Comparison of ENCODE assay signal across 23 cellular contexts in the genomic region with DNA sequence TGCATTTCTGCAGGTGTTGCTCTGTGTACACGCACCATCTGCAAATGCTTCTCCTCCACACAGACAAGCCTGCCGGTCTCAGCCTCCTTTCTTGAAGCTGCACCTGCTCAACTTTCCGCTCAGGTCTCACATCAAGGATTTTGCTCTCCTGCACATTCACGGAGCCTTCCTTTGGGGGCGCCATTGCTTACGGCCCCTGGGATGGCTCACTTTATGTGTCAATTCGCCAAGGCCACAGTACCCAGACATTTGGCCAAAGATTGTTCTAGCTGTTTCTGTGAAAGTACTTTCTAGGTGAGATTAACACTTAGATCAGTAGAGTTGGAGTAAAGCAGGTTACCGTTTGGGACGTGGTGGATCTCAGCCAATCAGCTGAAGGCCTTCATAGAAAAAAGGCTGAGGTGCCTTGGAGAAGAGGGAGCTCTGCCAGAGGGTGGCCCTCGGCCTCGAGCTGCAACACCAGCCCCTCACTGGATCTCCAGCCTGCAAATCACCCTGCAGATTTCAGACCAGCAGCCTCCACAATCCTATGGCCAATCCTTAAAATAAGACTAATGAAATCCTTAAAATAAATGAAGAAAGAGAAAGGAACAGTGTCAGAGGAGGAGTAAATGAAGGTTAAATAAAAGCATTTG. TPM values are rescaled to one million over a fixed set of nuclear protein-coding genes. Genes with fewer than 3 reads are reported as not detected.
A peak's percentile ranks its signal among the peaks of the same experiment; 100 is the strongest.
DNase-seq lines count a peak whose midpoint lies in the region; ATAC-seq, FAIRE-seq and TF ChIP-seq lines count a peak whose summit lies in the region.
"Had no signal": no experiment of that assay in that cellular context is flagged by ENCODE, and none has a peak within 500 bp of the region (broad histone marks: within the 10 kb centered on the region; RNA-seq: fewer than 3 reads in every experiment).

No MANE protein-coding gene starts in this region.

- DNase-seq in D721Med (ENCODE audit: insufficient read length, low spot score) (no peak), GM23338 (ENCODE audit: low spot score) (peak; percentile 71), WERI-Rb-1 (peak; percentile 5), neural progenitor cell (ENCODE audit: low spot score) (no peak), NCI-H526 (lab: John Stamatoyannopoulos, UW) (no peak)
- no peak for DNase-seq in activated T-helper 1 cell treated with anti-CD3 and anti-CD28 coated beads, Interleukin-12 subunit alpha, Interleukin-12 subunit beta, Interleukin-2, Interleukin-4 antibody, amounts not matched to agents 30 ng/mL and 10 ng/mL and 1 ng/mL, durations not matched to agents 14 hours and 24 hours and 36 hours (ENCODE audit: low spot score)
- DNase-seq: activated naive CD4-positive, alpha-beta T cell treated with anti-CD3 and anti-CD28 coated beads, Interleukin-2, amount 50 U/mL, for 16 hours; activated T-cell treated with anti-CD3 and anti-CD28 coated beads, Interleukin-2, amount 50 U/mL, for 1 hour; anterior cingulate cortex; CD4-positive, alpha-beta memory T cell; DMS153; GDM1; KG1; left ventricle myocardium superior; NCI-H187 treated with DMSO at 0.1 percent for 48 hours; small intestine; stimulated activated naive B cell treated with anti-CD40 and anti-IgM and Interleukin-4, amounts not matched to agents 10 μg/mL and 1 μg/mL and 100 μg/mL, for 72 hours; T1000; testis had no signal

- intact Hi-C loops in activated T-helper 1 cell treated with anti-CD3 and anti-CD28 coated beads, Interleukin-12 subunit alpha, Interleukin-12 subunit beta, Interleukin-2, Interleukin-4 antibody, amounts not matched to agents 30 ng/mL and 10 ng/mL and 1 ng/mL, durations not matched to agents 14 hours and 24 hours and 36 hours (cut with micrococcal nuclease): no loop called here

- H3K27ac ChIP-seq in GM23338 (ENCODE audit: low read depth) (no peak overlapping the region), WERI-Rb-1 (no peak overlapping the region), neural progenitor cell (no peak overlapping the region), gastroesophageal sphincter (no peak overlapping the region)
- H3K27ac ChIP-seq: cardiac muscle cell, testis had no signal

- H3K9me3 Mint-ChIP-seq in GM23338: no peaks in the 10 kb centered on the region
- H3K9me3 Mint-ChIP-seq in neural progenitor cell: peaks cover 6% of the 10 kb centered on the region
- H3K9me3 Mint-ChIP-seq in activated T-helper 1 cell treated with anti-CD3 and anti-CD28 coated beads, Interleukin-12 subunit alpha, Interleukin-12 subunit beta, Interleukin-2, Interleukin-4 antibody, amounts not matched to agents 30 ng/mL and 10 ng/mL and 1 ng/mL, durations not matched to agents 14 hours and 24 hours and 36 hours: no peaks in the 10 kb centered on the region
- H3K9me3 Mint-ChIP-seq: CD4-positive, alpha-beta memory T cell; dendritic cell treated with granulocyte-macrophage colony-stimulating factor and Interleukin-4, amounts not matched to agents 40 ng/mL and 50 ng/mL, for 4 days; stimulated activated naive B cell treated with anti-CD40 and anti-IgM and Interleukin-4, amounts not matched to agents 10 μg/mL and 1 μg/mL and 100 μg/mL, for 72 hours had no signal

- H2AFZ ChIP-seq in GM23338: peak overlapping the region; percentile 84; the same call in 1 of the 2 replicates
- no peak overlapping the region for H2AFZ ChIP-seq in neural progenitor cell (replicated peaks)

- peak; percentile 5 for TF ChIP-seq CTCF in D721Med (IDR thresholded peaks at IDR 0.05; ENCODE audit: insufficient read depth, missing control alignments)
- peak; percentile 68 to 78 for TF ChIP-seq CTCF in GM23338 (conservative IDR thresholded peaks at IDR 0.05; ENCODE audit: low read depth in 2 of 2)
- TF ChIP-seq CTCF in WERI-Rb-1 (IDR thresholded peaks at IDR 0.05; ENCODE audit: low read depth, low read length): 0 out of 2 replicates have a peak, but pooled peaks have one; percentile 24
- TF ChIP-seq CTCF in neural progenitor cell (IDR thresholded peaks at IDR 0.05): peak; percentile 54
- no peak for TF ChIP-seq CTCF in gastroesophageal sphincter (IDR thresholded peaks at IDR 0.05)

- H3K4me1 Mint-ChIP-seq in GM23338 (no peaks in the 10 kb centered on the region), neural progenitor cell (no peaks in the 10 kb centered on the region)
- H3K4me1 Mint-ChIP-seq in activated T-helper 1 cell treated with anti-CD3 and anti-CD28 coated beads, Interleukin-12 subunit alpha, Interleukin-12 subunit beta, Interleukin-2, Interleukin-4 antibody, amounts not matched to agents 30 ng/mL and 10 ng/mL and 1 ng/mL, durations not matched to agents 14 hours and 24 hours and 36 hours (ENCODE audit: low read depth): no peaks in the 10 kb centered on the region
- H3K4me1 Mint-ChIP-seq: CD4-positive, alpha-beta memory T cell; stimulated activated naive B cell treated with anti-CD40 and anti-IgM and Interleukin-4, amounts not matched to agents 10 μg/mL and 1 μg/mL and 100 μg/mL, for 72 hours had no signal

- FAIRE-seq in D721Med (lab: Jason Lieb, UNC): no peak
- FAIRE-seq: endothelial cell of umbilical vein, small intestine had no signal

- H3K4me2 ChIP-seq in GM23338 (no peak overlapping the region), neural progenitor cell (no peak overlapping the region)

- H3K4me3 Mint-ChIP-seq in GM23338: no peak overlapping the region
- no peak overlapping the region for H3K4me3 Mint-ChIP-seq in neural progenitor cell
- no peak overlapping the region for H3K4me3 Mint-ChIP-seq in activated T-helper 1 cell treated with anti-CD3 and anti-CD28 coated beads, Interleukin-12 subunit alpha, Interleukin-12 subunit beta, Interleukin-2, Interleukin-4 antibody, amounts not matched to agents 30 ng/mL and 10 ng/mL and 1 ng/mL, durations not matched to agents 14 hours and 24 hours and 36 hours
- H3K4me3 Mint-ChIP-seq: dendritic cell treated with granulocyte-macrophage colony-stimulating factor and Interleukin-4, amounts not matched to agents 40 ng/mL and 50 ng/mL, for 4 days; stimulated activated naive B cell treated with anti-CD40 and anti-IgM and Interleukin-4, amounts not matched to agents 10 μg/mL and 1 μg/mL and 100 μg/mL, for 72 hours had no signal

- no peak overlapping the region for H3K27ac Mint-ChIP-seq in GM23338
- no peak overlapping the region for H3K27ac Mint-ChIP-seq in neural progenitor cell
- no peak overlapping the region for H3K27ac Mint-ChIP-seq in activated T-helper 1 cell treated with anti-CD3 and anti-CD28 coated beads, Interleukin-12 subunit alpha, Interleukin-12 subunit beta, Interleukin-2, Interleukin-4 antibody, amounts not matched to agents 30 ng/mL and 10 ng/mL and 1 ng/mL, durations not matched to agents 14 hours and 24 hours and 36 hours
- H3K27ac Mint-ChIP-seq: CD4-positive, alpha-beta memory T cell; dendritic cell treated with granulocyte-macrophage colony-stimulating factor and Interleukin-4, amounts not matched to agents 40 ng/mL and 50 ng/mL, for 4 days; stimulated activated naive B cell treated with anti-CD40 and anti-IgM and Interleukin-4, amounts not matched to agents 10 μg/mL and 1 μg/mL and 100 μg/mL, for 72 hours had no signal

- H3K9ac ChIP-seq in neural progenitor cell: no peak overlapping the region

- H3K27me3 Mint-ChIP-seq in GM23338 (ENCODE audit: insufficient read depth, low read depth, poor library complexity) (peaks cover 12% of the 10 kb centered on the region), neural progenitor cell (ENCODE audit: insufficient read depth, low read depth) (peaks cover 5% of the 10 kb centered on the region)
- H3K27me3 Mint-ChIP-seq in activated T-helper 1 cell treated with anti-CD3 and anti-CD28 coated beads, Interleukin-12 subunit alpha, Interleukin-12 subunit beta, Interleukin-2, Interleukin-4 antibody, amounts not matched to agents 30 ng/mL and 10 ng/mL and 1 ng/mL, durations not matched to agents 14 hours and 24 hours and 36 hours (ENCODE audit: insufficient read depth): no peaks in the 10 kb centered on the region

- H3F3A ChIP-seq in GM23338 (replicated peaks; ENCODE audit: low read depth): no peaks in the 10 kb centered on the region
- H3F3A ChIP-seq in neural progenitor cell (ENCODE audit: low read depth): no peaks in the 10 kb centered on the region

- no peaks in the 10 kb centered on the region for H3K9me2 ChIP-seq in GM23338 (ENCODE audit: insufficient read depth)

- no peak for TF ChIP-seq POLR2A in gastroesophageal sphincter (IDR thresholded peaks at IDR 0.05)

- H3K9me3 ChIP-seq in WERI-Rb-1 (ENCODE audit: severe bottlenecking) (no peaks in the 10 kb centered on the region), neural progenitor cell (ENCODE audit: low read depth) (no peaks in the 10 kb centered on the region), gastroesophageal sphincter (no peaks in the 10 kb centered on the region)
- H3K9me3 ChIP-seq: testis had no signal

- no peaks in the 10 kb centered on the region for H4K20me1 ChIP-seq in GM23338 (replicated peaks; ENCODE audit: insufficient read depth)
- H4K20me1 ChIP-seq in neural progenitor cell (ENCODE audit: low read depth): no peaks in the 10 kb centered on the region

- no peak overlapping the region for H3K4me3 ChIP-seq in GM23338
- no peak overlapping the region for H3K4me3 ChIP-seq in WERI-Rb-1 (ENCODE audit: low read depth, low read length)
- no peak overlapping the region for H3K4me3 ChIP-seq in neural progenitor cell
- H3K4me3 ChIP-seq in gastroesophageal sphincter: no peak overlapping the region
- H3K4me3 ChIP-seq: cardiac muscle cell, testis had no signal

- peak; percentile 71 for ATAC-seq in GM23338
- no peak for ATAC-seq in gastroesophageal sphincter
- ATAC-seq: left ventricle myocardium superior; stimulated activated naive B cell treated with anti-CD40 and anti-IgM and Interleukin-4, amounts not matched to agents 10 μg/mL and 1 μg/mL and 100 μg/mL, for 72 hours had no signal

- H3K4me1 ChIP-seq in GM23338 (ENCODE audit: insufficient read depth) (no peaks in the 10 kb centered on the region), neural progenitor cell (no peaks in the 10 kb centered on the region), gastroesophageal sphincter (no peaks in the 10 kb centered on the region)
- H3K4me1 ChIP-seq: testis had no signal

- whole genome bisulfite sequencing in gastroesophageal sphincter (ENCODE audit: low coverage in 1 of 2), 2 donors: 37 to 38% methylated on average over 4 to 10 of the region's 11 CpGs

- H3K36me3 ChIP-seq in GM23338 (ENCODE audit: insufficient read depth) (no peaks in the 10 kb centered on the region), WERI-Rb-1 (no peaks in the 10 kb centered on the region), neural progenitor cell (no peaks in the 10 kb centered on the region), gastroesophageal sphincter (no peaks in the 10 kb centered on the region)
- H3K36me3 ChIP-seq: cardiac muscle cell had no signal

- H3K27me3 ChIP-seq in GM23338 (ENCODE audit: insufficient read depth) (no peaks in the 10 kb centered on the region), WERI-Rb-1 (ENCODE audit: insufficient read depth, low read depth, severe bottlenecking) (no peaks in the 10 kb centered on the region), neural progenitor cell (no peaks in the 10 kb centered on the region), gastroesophageal sphincter (peaks cover 47% of the 10 kb centered on the region)
- H3K27me3 ChIP-seq: testis had no signal

- no peak for TF ChIP-seq EP300 in gastroesophageal sphincter (IDR thresholded peaks at IDR 0.05)

- H3K36me3 Mint-ChIP-seq in GM23338 (ENCODE audit: low read depth) (no peaks in the 10 kb centered on the region), neural progenitor cell (no peaks in the 10 kb centered on the region)
- H3K36me3 Mint-ChIP-seq in activated T-helper 1 cell treated with anti-CD3 and anti-CD28 coated beads, Interleukin-12 subunit alpha, Interleukin-12 subunit beta, Interleukin-2, Interleukin-4 antibody, amounts not matched to agents 30 ng/mL and 10 ng/mL and 1 ng/mL, durations not matched to agents 14 hours and 24 hours and 36 hours (ENCODE audit: low read depth): no peaks in the 10 kb centered on the region
- H3K36me3 Mint-ChIP-seq: CD4-positive, alpha-beta memory T cell; stimulated activated naive B cell treated with anti-CD40 and anti-IgM and Interleukin-4, amounts not matched to agents 10 μg/mL and 1 μg/mL and 100 μg/mL, for 72 hours had no signal

- H3K79me2 ChIP-seq in GM23338 (replicated peaks; ENCODE audit: insufficient read depth) (no peaks in the 10 kb centered on the region), neural progenitor cell (ENCODE audit: low read depth) (no peaks in the 10 kb centered on the region)

RNA-seq across cellular contexts. Expression of a gene that starts 39.9 kb away (rescaled TPM):
- total RNA-seq in GM23338 (2014; rRNA removed; shearing (Covaris generic)): 33.7 and 35.8 TPM in 2 replicates
- 28.8 and 30.5 TPM in 2 replicates for polyA plus RNA-seq in GM23338 (2016; fragmentation: Nextera tagmentation; extraction: Ambion mirVana)
- 28.1 and 31.2 TPM in 2 replicates for total RNA-seq in neural progenitor cell (ENCODE audit: low replicate concordance)
- 10 to 100 TPM; 27.2 to 57.0 (median 44.1) TPM for total RNA-seq in gastroesophageal sphincter
- total RNA-seq in activated T-helper 1 cell treated with anti-CD3 and anti-CD28 coated beads, Interleukin-12 subunit alpha, Interleukin-12 subunit beta, Interleukin-2, Interleukin-4 antibody, amounts not matched to agents 30 ng/mL and 10 ng/mL and 1 ng/mL, durations not matched to agents 14 hours and 24 hours and 36 hours: 37.6 and 38.4 TPM in 2 replicates

Comparison
In these comparisons a context has a peak if more than half of its experiments do, and no peak if none do; other contexts are left out.
1. DNase-seq: peak in GM23338 (single experiment) and WERI-Rb-1 (single experiment); none in D721Med (single experiment), neural progenitor cell (single experiment), NCI-H526 (0 of 2) and activated T-helper 1 cell treated with anti-CD3 and anti-CD28 coated beads, Interleukin-12 subunit alpha, Interleukin-12 subunit beta, Interleukin-2, Interleukin-4 antibody, amounts not matched to agents 30 ng/mL and 10 ng/mL and 1 ng/mL, durations not matched to agents 14 hours and 24 hours and 36 hours (single experiment).
2. CTCF ChIP-seq: peak in D721Med (single experiment), GM23338 (2 of 2), WERI-Rb-1 (single experiment) and neural progenitor cell (single experiment); none in gastroesophageal sphincter (0 of 4).